Comparison of ENCODE assay signal across 27 cellular contexts in genomic region chr4:149160370-149160769, GRCh38.
"Had no signal": no experiment of that assay in that cellular context is flagged by ENCODE, and none has a peak within 500 bp of the region (broad histone marks: within the 10 kb centered on the region; RNA-seq: fewer than 3 reads in every experiment).

No MANE protein-coding gene starts in this region.

- H3K9ac ChIP-seq: neural progenitor cell, parathyroid adenoma had no signal

- H2AFZ ChIP-seq: neural progenitor cell, parathyroid adenoma had no signal

- DNase-seq: occipital lobe; ovary; posterior cingulate gyrus; psoas muscle; right cardiac atrium; right lobe of liver; sigmoid colon; small intestine; stimulated activated CD4-positive, alpha-beta T cell treated with anti-CD3 and anti-CD28 coated beads, Interleukin-15, amount 100 ng/mL, for 24 hours; stimulated activated CD4-positive, alpha-beta T cell treated with anti-CD3 and anti-CD28 coated beads, Interleukin-2, amount 100 ng/mL, for 24 hours; stimulated activated CD4-positive, alpha-beta T cell treated with anti-CD3 and anti-CD28 coated beads, Interleukin-2, amount 100 ng/mL, for 48 hours; stimulated activated CD4-positive, alpha-beta T cell treated with anti-CD3 and anti-CD28 coated beads, Interleukin-4, amount 100 ng/mL, for 24 hours; stimulated activated naive B cell treated with anti-CD40 and anti-IgM and Interleukin-4, amounts not matched to agents 10 μg/mL and 1 μg/mL and 100 μg/mL, for 72 hours; stimulated activated naive CD4-positive, alpha-beta T cell treated with Interleukin-2 at 50 U/mL for 16 hours; stomach; thyroid gland; trophoblast cell; upper lobe of left lung had no signal

- H3K27ac ChIP-seq: neural progenitor cell, ovary, parathyroid adenoma, psoas muscle, right lobe of liver, sigmoid colon, stomach, thoracic aorta, thyroid gland, tibial nerve, upper lobe of left lung, vagina had no signal

- H3K4me3 Mint-ChIP-seq: nephron; neural progenitor cell; stimulated activated effector memory CD8-positive, alpha-beta T cell treated with anti-CD3 and anti-CD28 coated beads, Interleukin-12 subunit alpha, Interleukin-12 subunit beta, amount 100 ng/mL, for 72 hours; stimulated activated naive B cell treated with anti-CD40 and anti-IgM and Interleukin-4, amounts not matched to agents 10 μg/mL and 1 μg/mL and 100 μg/mL, for 72 hours; stimulated activated naive CD8-positive, alpha-beta T cell treated with anti-CD3 and anti-CD28 coated beads, Interleukin-15, Interleukin-2, amounts not matched to agents 100 ng/mL and 50 ng/mL, for 24 hours had no signal

- H3K4me1 Mint-ChIP-seq: stimulated activated effector memory CD8-positive, alpha-beta T cell treated with anti-CD3 and anti-CD28 coated beads, Interleukin-12 subunit alpha, Interleukin-12 subunit beta, amount 100 ng/mL, for 72 hours; stimulated activated naive B cell treated with anti-CD40 and anti-IgM and Interleukin-4, amounts not matched to agents 10 μg/mL and 1 μg/mL and 100 μg/mL, for 72 hours had no signal

- H3K4me1 ChIP-seq: parathyroid adenoma, psoas muscle, right lobe of liver, stomach, thyroid gland, tibial nerve, upper lobe of left lung, vagina had no signal

- H3K27me3 Mint-ChIP-seq: progenitor cell of endocrine pancreas; stimulated activated naive B cell treated with anti-CD40 and anti-IgM and Interleukin-4, amounts not matched to agents 10 μg/mL and 1 μg/mL and 100 μg/mL, for 72 hours; stimulated activated naive CD8-positive, alpha-beta T cell treated with anti-CD3 and anti-CD28 coated beads, Interleukin-15, Interleukin-2, amounts not matched to agents 100 ng/mL and 50 ng/mL, for 24 hours had no signal

- H3K36me3 ChIP-seq: neural progenitor cell, ovary, right lobe of liver, sigmoid colon, stomach, thoracic aorta, thyroid gland, tibial nerve, upper lobe of left lung, vagina had no signal

- H3K36me3 Mint-ChIP-seq: neural progenitor cell; stimulated activated effector memory CD8-positive, alpha-beta T cell treated with anti-CD3 and anti-CD28 coated beads, Interleukin-12 subunit alpha, Interleukin-12 subunit beta, amount 100 ng/mL, for 72 hours; stimulated activated naive B cell treated with anti-CD40 and anti-IgM and Interleukin-4, amounts not matched to agents 10 μg/mL and 1 μg/mL and 100 μg/mL, for 72 hours had no signal

- H3K9me3 Mint-ChIP-seq: nephron; neural progenitor cell; stimulated activated effector memory CD8-positive, alpha-beta T cell treated with anti-CD3 and anti-CD28 coated beads, Interleukin-12 subunit alpha, Interleukin-12 subunit beta, amount 100 ng/mL, for 72 hours had no signal

- H3K9me3 ChIP-seq: ovary, psoas muscle, right lobe of liver, sigmoid colon, stomach, thoracic aorta, thyroid gland, tibial nerve, upper lobe of left lung, vagina had no signal

- H3K4me3 ChIP-seq: neural progenitor cell, ovary, psoas muscle, right lobe of liver, sigmoid colon, stomach, thoracic aorta, thyroid gland, tibial nerve, upper lobe of left lung, vagina had no signal

- ATAC-seq: psoas muscle; right lobe of liver; stimulated activated effector memory CD8-positive, alpha-beta T cell treated with anti-CD3 and anti-CD28 coated beads, Interleukin-12 subunit alpha, Interleukin-12 subunit beta, amount 100 ng/mL, for 72 hours; stimulated activated naive B cell treated with anti-CD40 and anti-IgM and Interleukin-4, amounts not matched to agents 10 μg/mL and 1 μg/mL and 100 μg/mL, for 72 hours had no signal

- H3K27me3 ChIP-seq: neural progenitor cell, ovary, right lobe of liver, sigmoid colon, stomach, thyroid gland, tibial nerve, upper lobe of left lung, vagina had no signal

- H3K4me2 ChIP-seq: neural progenitor cell had no signal
